Comparison of ENCODE assay signal across 8 cellular contexts in the genomic region with DNA sequence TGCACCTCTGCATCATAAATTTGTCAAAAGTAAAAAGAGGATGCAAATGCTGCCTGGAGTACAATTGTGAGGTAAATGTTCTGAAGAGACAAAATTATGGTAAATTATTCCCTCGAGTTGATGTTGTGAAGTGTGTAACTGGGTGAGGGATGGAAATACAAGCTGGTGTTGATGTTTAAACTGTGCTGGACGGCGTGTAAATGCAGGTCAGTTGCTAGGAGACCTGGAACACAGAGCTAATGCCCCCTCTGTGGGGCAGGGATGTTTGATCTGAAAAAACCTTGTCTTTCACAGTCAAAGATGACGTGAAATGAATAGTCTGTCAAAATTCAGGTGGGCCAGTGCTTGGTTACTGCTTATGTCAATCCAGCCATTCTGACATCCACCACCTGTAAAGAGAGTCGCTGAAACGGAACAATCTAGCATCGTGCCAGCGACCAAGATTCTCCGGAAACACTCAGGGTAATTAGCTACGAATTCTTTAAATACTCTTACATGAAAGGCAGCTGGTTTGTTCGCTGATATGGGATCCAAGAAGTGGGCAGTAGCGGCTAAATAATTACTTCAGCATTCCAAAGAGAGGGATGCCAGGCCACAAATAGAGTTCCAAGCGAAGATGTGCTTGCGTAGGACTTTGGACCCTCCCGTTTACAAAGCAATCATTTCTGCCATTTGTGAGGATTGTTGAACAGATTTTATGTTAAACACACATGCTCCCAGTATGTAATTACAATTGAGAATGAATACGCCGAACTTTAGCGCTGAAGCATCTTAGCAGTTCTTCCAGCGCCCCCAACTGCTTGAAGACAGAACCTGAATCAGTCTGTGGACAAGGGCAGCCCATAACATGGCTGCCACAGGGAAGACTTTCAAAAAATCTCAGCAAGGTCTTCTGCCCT. TPM values are rescaled to one million over a fixed set of nuclear protein-coding genes. Genes with fewer than 3 reads are reported as not detected.
DNase-seq lines count a peak whose midpoint lies in the region; ATAC-seq and TF ChIP-seq lines count a peak whose summit lies in the region.

No MANE protein-coding gene starts in this region.

- H3K4me1 Mint-ChIP-seq in brain, result peaks cover 61% of the 10 kb centered on the region
- H3K4me1 Mint-ChIP-seq in T-helper 2 cell treated with Interferon-gamma antibody and Interleukin-4, amounts not matched to agents 5 μg/mL and 100 μg/mL, for 36 hours (ENCODE audit: low read depth), result no peaks in the 10 kb centered on the region

- no peaks in the 10 kb centered on the region for H3K9me3 ChIP-seq in lower lobe of right lung

- H3K27me3 ChIP-seq in lower lobe of right lung (ENCODE audit: low read depth), result no peaks in the 10 kb centered on the region

- H3K36me3 Mint-ChIP-seq in brain, result no peaks in the 10 kb centered on the region
- H3K36me3 Mint-ChIP-seq in T-helper 2 cell treated with Interferon-gamma antibody and Interleukin-4, amounts not matched to agents 5 μg/mL and 100 μg/mL, for 36 hours (ENCODE audit: low read depth), result no peaks in the 10 kb centered on the region

- H3K4me1 ChIP-seq in lower lobe of right lung, result peaks cover 14% of the 10 kb centered on the region

- no peaks in the 10 kb centered on the region for H3K27me3 Mint-ChIP-seq in brain
- H3K27me3 Mint-ChIP-seq in T-helper 2 cell treated with Interferon-gamma antibody and Interleukin-4, amounts not matched to agents 5 μg/mL and 100 μg/mL, for 36 hours (ENCODE audit: low read depth), result peaks cover 2% of the 10 kb centered on the region

- H3K9me3 Mint-ChIP-seq in brain, result no peaks in the 10 kb centered on the region
- H3K9me3 Mint-ChIP-seq in T-helper 2 cell treated with Interferon-gamma antibody and Interleukin-4, amounts not matched to agents 5 μg/mL and 100 μg/mL, for 36 hours, result no peaks in the 10 kb centered on the region

- H3K27ac ChIP-seq in lower lobe of right lung, result no peak overlapping the region

- intact Hi-C loops in lower lobe of right lung (cut with DNase I), result no loop called here

- H3K4me3 ChIP-seq in AG10803 (ENCODE audit: low read length) (peak overlapping the region; percentile 2; the same call in 1 of the 2 replicates), lower lobe of right lung (peak overlapping the region; percentile 20)

- H3K27ac Mint-ChIP-seq in brain, result peak overlapping the region; percentile 38 to 93 (median 87)
- no peak overlapping the region for H3K27ac Mint-ChIP-seq in T-helper 2 cell treated with Interferon-gamma antibody and Interleukin-4, amounts not matched to agents 5 μg/mL and 100 μg/mL, for 36 hours

- DNase-seq in AG10803 (ENCODE audit: low read depth) (peak; percentile 37), NAMALWA (ENCODE audit: low spot score) (peak; percentile 35), lower lobe of right lung (no peak), middle frontal gyrus (ENCODE audit: extremely low spot score, low spot score) (no peak), NCI-H2107 treated with DMSO at 0.1 percent for 48 hours (lab: John Stamatoyannopoulos, UW; ENCODE audit: unreplicated experiment) (no peak), NCI-H187 treated with DMSO at 0.1 percent for 48 hours (lab: John Stamatoyannopoulos, UW) (no peak)
- DNase-seq in T-helper 2 cell treated with Interferon-gamma antibody and Interleukin-4, amounts not matched to agents 5 μg/mL and 100 μg/mL, for 36 hours (ENCODE audit: low spot score), result no peak

- peak overlapping the region; percentile 28 to 70 (median 64) for H3K4me3 Mint-ChIP-seq in brain
- H3K4me3 Mint-ChIP-seq in T-helper 2 cell treated with Interferon-gamma antibody and Interleukin-4, amounts not matched to agents 5 μg/mL and 100 μg/mL, for 36 hours, result no peak overlapping the region

- ATAC-seq in lower lobe of right lung, result peak; percentile 70 to 79

- TF ChIP-seq CTCF in AG10803 (conservative IDR thresholded peaks at IDR 0.05; ENCODE audit: low read length), result peak; percentile 51
- TF ChIP-seq CTCF in brain (conservative IDR thresholded peaks at IDR 0.05), result peak in 1 of 2 experiments; percentile 31
- TF ChIP-seq CTCF in lower lobe of right lung (IDR thresholded peaks at IDR 0.05), result peak; percentile 43

- H3K36me3 ChIP-seq in lower lobe of right lung, result no peaks in the 10 kb centered on the region

RNA-seq across cellular contexts. Expression of a gene that starts 7.4 kb away (rescaled TPM):
- 0.53 TPM for polyA plus RNA-seq in brain (ENCODE audit: insufficient read depth, low read depth, low replicate concordance)
- 0.50 TPM for total RNA-seq in lower lobe of right lung

RNA-seq across cellular contexts. Expression of a gene that starts 43.6 kb away (rescaled TPM):
- 94.2 TPM for polyA plus RNA-seq in brain (ENCODE audit: insufficient read depth, low read depth, low replicate concordance)
- 168 TPM for total RNA-seq in lower lobe of right lung

Comparison
In these comparisons a context has a peak if more than half of its experiments do, and no peak if none do; other contexts are left out.
1. DNase-seq: peak in AG10803 (single experiment) and NAMALWA (single experiment); none in lower lobe of right lung (single experiment), middle frontal gyrus (single experiment), NCI-H2107 treated with DMSO at 0.1 percent for 48 hours (single experiment), NCI-H187 treated with DMSO at 0.1 percent for 48 hours (single experiment) and T-helper 2 cell treated with Interferon-gamma antibody and Interleukin-4, amounts not matched to agents 5 μg/mL and 100 μg/mL, for 36 hours (single experiment).